In genomic region chrX:118497180-118497814, GRCh38 we compare ENCODE assay signal across 8 cellular contexts. TPM values are rescaled to one million over a fixed set of nuclear protein-coding genes. Genes with fewer than 3 reads are reported as not detected.
DNase-seq lines count a peak whose midpoint lies in the region; TF ChIP-seq lines count a peak whose summit lies in the region.

No MANE protein-coding gene starts in this region.

- CTCF ChIA-PET in Caco-2 (lab: Charles Lee) (interaction anchor here (0.5 to 0.9 kb wide), 3 partner anchors 104 to 345 kb away, joined by 3 to 5 read pairs (median 3); no protein-coding TSS in a partner anchor), A673 (lab: Charles Lee) (no interaction called here)

- no TSS peak for BruUV-seq in Caco-2 (replicated peaks; lab: Mats Ljungman, UMichigan)
- no TSS peak for BruUV-seq in A673 (replicated peaks; lab: Mats Ljungman, UMichigan)

- peak overlapping the region; percentile 93 for H3K27ac ChIP-seq in KOPT-K1 (ENCODE audit: low read depth, low read length, poor library complexity, severe bottlenecking)
- no peak overlapping the region for H3K27ac ChIP-seq in brain microvascular endothelial cell
- no peak overlapping the region for H3K27ac ChIP-seq in A673 (ENCODE audit: low read depth, low read length, poor library complexity, severe bottlenecking)

- in situ Hi-C loops in brain microvascular endothelial cell (cut with HindIII; ENCODE audit: low pct_ligation_motif_present, low sequenced_read_pairs): no loop called here

- H3K4me3 ChIP-seq in Caco-2 (ENCODE audit: low read depth, low read length) (no peak overlapping the region), brain microvascular endothelial cell (ENCODE audit: low read depth, low read length) (peak overlapping the region; percentile 68), A673 (ENCODE audit: low read depth, low read length, poor library complexity, severe bottlenecking) (no peak overlapping the region), H7 (ENCODE audit: insufficient read depth, low read depth, low read length) (no peak overlapping the region)

- 0 out of 2 replicates have a peak, but pooled peaks cover 6% of the 10 kb centered on the region for H3K4me1 ChIP-seq in Caco-2
- H3K4me1 ChIP-seq in A673 (ENCODE audit: insufficient read depth, low read length, poor library complexity, severe bottlenecking): no peaks in the 10 kb centered on the region

- no peaks in the 10 kb centered on the region for H3K9me3 Mint-ChIP-seq in Caco-2 (ENCODE audit: unreplicated experiment)
- H3K9me3 Mint-ChIP-seq in nephron progenitor cell: peaks cover 33% of the 10 kb centered on the region

- no peaks in the 10 kb centered on the region for H3K36me3 Mint-ChIP-seq in Caco-2 (ENCODE audit: insufficient read depth, unreplicated experiment)
- H3K36me3 Mint-ChIP-seq in nephron progenitor cell (ENCODE audit: low read depth): peaks cover 5% of the 10 kb centered on the region

- intact Hi-C loops in Caco-2 (cut with micrococcal nuclease; ENCODE audit: unreplicated experiment): no loop called here
- intact Hi-C loops in A673 (cut with micrococcal nuclease; ENCODE audit: unreplicated experiment): no loop called here

- no peaks in the 10 kb centered on the region for H3K9me3 ChIP-seq in Caco-2
- H3K9me3 ChIP-seq in KOPT-K1 (ENCODE audit: insufficient read depth, low read length, poor library complexity, severe bottlenecking): no peaks in the 10 kb centered on the region
- H3K9me3 ChIP-seq in A673 (ENCODE audit: low read depth, low read length, poor library complexity, severe bottlenecking): no peaks in the 10 kb centered on the region

- no peaks in the 10 kb centered on the region for H3K27me3 Mint-ChIP-seq in Caco-2 (ENCODE audit: insufficient read depth, unreplicated experiment)
- H3K27me3 Mint-ChIP-seq in nephron progenitor cell (ENCODE audit: low read depth, poor library complexity): no peaks in the 10 kb centered on the region

- TF ChIP-seq CTCF in Caco-2 (IDR thresholded peaks at IDR 0.05; ENCODE audit: insufficient read depth in 1 of 2, low read depth in 1 of 2, low read length in 1 of 2, severe bottlenecking in 1 of 2, unreplicated experiment in 1 of 2) (no peak), brain microvascular endothelial cell (IDR thresholded peaks at IDR 0.05; ENCODE audit: low read depth, low read length, missing control alignments) (no peak), nephron progenitor cell (IDR thresholded peaks at IDR 0.05) (no peak), A673 (conservative IDR thresholded peaks at IDR 0.05; ENCODE audit: low read depth, low read length) (no peak)

- no peak overlapping the region for H3K27ac Mint-ChIP-seq in Caco-2 (ENCODE audit: unreplicated experiment)
- peak overlapping the region; percentile 59 for H3K27ac Mint-ChIP-seq in nephron progenitor cell

- POLR2A ChIA-PET in Caco-2 (lab: Charles Lee): no interaction called here
- POLR2A ChIA-PET in A673 (lab: Charles Lee; ENCODE audit: low non-redundant PET): no interaction called here

- no peaks in the 10 kb centered on the region for H3K4me1 Mint-ChIP-seq in Caco-2 (ENCODE audit: low read depth, unreplicated experiment)
- peaks cover 32% of the 10 kb centered on the region for H3K4me1 Mint-ChIP-seq in nephron progenitor cell

- DNase-seq in Caco-2 (peak in 1 of 2 experiments; percentile 24), brain microvascular endothelial cell (no peak), nephron progenitor cell (no peak), NCI-H2029 (lab: John Stamatoyannopoulos, UW) (no peak), NCI-H1436 (lab: John Stamatoyannopoulos, UW) (no peak), A673 (ENCODE audit: low spot score) (no peak), H7 (no peak)

- H3K36me3 ChIP-seq in Caco-2 (ENCODE audit: control insufficient read depth, insufficient read depth, low read length): no peaks in the 10 kb centered on the region
- H3K36me3 ChIP-seq in KOPT-K1 (ENCODE audit: insufficient read depth, low read length): no peaks in the 10 kb centered on the region
- H3K36me3 ChIP-seq in brain microvascular endothelial cell (replicated peaks): no peaks in the 10 kb centered on the region
- no peaks in the 10 kb centered on the region for H3K36me3 ChIP-seq in A673 (ENCODE audit: insufficient read depth, low read length, poor library complexity, severe bottlenecking)
- no peaks in the 10 kb centered on the region for H3K36me3 ChIP-seq in H7 (replicated peaks; ENCODE audit: control insufficient read depth, insufficient read depth, low read length)

- H3K4me3 Mint-ChIP-seq in Caco-2 (ENCODE audit: unreplicated experiment) (peak overlapping the region; percentile 83), nephron progenitor cell (peak overlapping the region; percentile 90)

- H3K27me3 ChIP-seq in Caco-2 (replicated peaks; ENCODE audit: control insufficient read depth, insufficient read depth, low read length): no peaks in the 10 kb centered on the region
- H3K27me3 ChIP-seq in brain microvascular endothelial cell (replicated peaks): no peaks in the 10 kb centered on the region
- H3K27me3 ChIP-seq in A673 (replicated peaks; ENCODE audit: insufficient read depth, low read depth, low read length, poor library complexity): peaks cover 12% of the 10 kb centered on the region
- H3K27me3 ChIP-seq in H7 (ENCODE audit: control insufficient read depth, insufficient read depth, low read length): peaks cover 39% of the 10 kb centered on the region

RNA-seq across cellular contexts. Expression of gene DOCK11, which starts 1.7 kb away (rescaled TPM):
- 2.7 TPM in 2 replicates for total RNA-seq in Caco-2 (2022)
- total RNA-seq in A673 (2021): 2.1 and 2.2 TPM in 2 replicates
- total RNA-seq in H7 (2014; rRNA removed; shearing (Covaris generic)): 2.2 and 4.3 TPM in 2 replicates
